In genomic region chr17:13643196-13643595, GRCh38 we compare ENCODE assay signal across 22 cellular contexts. TPM values are rescaled to one million over a fixed set of nuclear protein-coding genes. Genes with fewer than 3 reads are reported as not detected.
"Had no signal": no experiment of that assay in that cellular context is flagged by ENCODE, and none has a peak within 500 bp of the region (broad histone marks: within the 10 kb centered on the region; RNA-seq: fewer than 3 reads in every experiment).

No MANE protein-coding gene starts in this region.

- H3K36me3 ChIP-seq: right atrium auricular region, sigmoid colon, stomach, thoracic aorta, transverse colon had no signal

- DNase-seq: cortex of kidney; erythroblast; foreskin keratinocyte; head of caudate nucleus; left colon; left ventricle myocardium superior; mesendoderm; naive B cell; posterior cingulate gyrus; sigmoid colon; stimulated activated naive CD4-positive, alpha-beta T cell; stomach; substantia nigra; transverse colon had no signal

- H2AFZ ChIP-seq: hepatocyte had no signal

- H3K4me1 ChIP-seq: foreskin keratinocyte, right atrium auricular region, stomach, transverse colon had no signal

- H3K27me3 ChIP-seq: foreskin keratinocyte, hepatocyte, right atrium auricular region, sigmoid colon, stomach, transverse colon had no signal

- H3K4me1 Mint-ChIP-seq: naive B cell, nephron had no signal

- FAIRE-seq: endothelial cell of umbilical vein had no signal

- H3K4me3 ChIP-seq: hepatocyte, lung, right atrium auricular region, sigmoid colon, skin epidermis, stomach, thoracic aorta, transverse colon had no signal

- H3K27ac ChIP-seq: foreskin keratinocyte, hepatocyte, right atrium auricular region, sigmoid colon, skin epidermis, stomach, thoracic aorta, transverse colon had no signal

- H3K4me3 Mint-ChIP-seq: naive B cell, nephron had no signal

- H3K36me3 Mint-ChIP-seq: naive B cell had no signal

- H3K27ac Mint-ChIP-seq: nephron had no signal

- H3K4me2 ChIP-seq: hepatocyte had no signal

- H3K9me3 ChIP-seq: right atrium auricular region, sigmoid colon, stomach, thoracic aorta, transverse colon had no signal

- H3K9me3 Mint-ChIP-seq: naive B cell had no signal

RNA-seq across cellular contexts. Expression of gene HS3ST3A1, which starts 41.5 kb away (rescaled TPM):
- total RNA-seq: endothelial cell of umbilical vein, pulmonary artery endothelial cell had no signal
- polyA plus RNA-seq: endothelial cell of umbilical vein, foreskin keratinocyte had no signal
